Comparison of ENCODE assay signal across 14 cellular contexts in genomic region chr2:173555833-173556232, GRCh38.
DNase-seq lines count a peak whose midpoint lies in the region; ATAC-seq and TF ChIP-seq lines count a peak whose summit lies in the region.
"Had no signal": no experiment of that assay in that cellular context is flagged by ENCODE, and none has a peak within 500 bp of the region (broad histone marks: within the 10 kb centered on the region; RNA-seq: fewer than 3 reads in every experiment).

No MANE protein-coding gene starts in this region.

- TF ChIP-seq CTCF in A673 (conservative IDR thresholded peaks at IDR 0.05; ENCODE audit: low read depth, low read length) = no peak
- TF ChIP-seq CTCF in HEK293 (tag by site-specific recombination; IDR thresholded peaks at IDR 0.05) = no peak
- no peak for TF ChIP-seq CTCF in fibroblast of lung (conservative IDR thresholded peaks at IDR 0.05 in 1 of 2, IDR thresholded peaks at IDR 0.05 in 1 of 2; ENCODE audit: low read depth in 1 of 2, low read length in 2 of 2)
- TF ChIP-seq CTCF in stomach (IDR thresholded peaks at IDR 0.05) = no peak

- H3K4me3 ChIP-seq in A673 (ENCODE audit: low read depth, low read length, poor library complexity, severe bottlenecking) (no peak overlapping the region), HEK293 (ENCODE audit: low read depth, low read length) (no peak overlapping the region), fibroblast of lung (replicated peaks in 1 of 4; ENCODE audit: control extremely low read depth in 1 of 4, insufficient read depth in 1 of 4, low read depth in 3 of 4, low read length in 4 of 4) (no peak overlapping the region), stomach (no peak overlapping the region)
- H3K4me3 ChIP-seq: BLaER1, prostate gland had no signal

- CTCF ChIA-PET in A673 (lab: Charles Lee) = no interaction called here
- CTCF ChIA-PET in HEK293 (lab: Yijun Ruan, JAX) = interaction anchor here (0.6 kb wide), 1 partner anchor 27 kb away, joined by 3 read pairs; no protein-coding TSS in a partner anchor
- CTCF ChIA-PET in activated CD4-positive, alpha-beta T cell treated with anti-CD3 and anti-CD28 coated beads for 36 hours (lab: Charles Lee) = no interaction called here

- WGBS in stomach, 5 donors = 0 to 5% (median 0%) methylated on average over 1 of the region's 1 CpG

- H3K4me1 ChIP-seq in A673 (ENCODE audit: insufficient read depth, low read length, poor library complexity, severe bottlenecking) (peaks cover 8% of the 10 kb centered on the region), HEK293 (ENCODE audit: control insufficient read depth, insufficient read depth, low read length) (peaks cover 4% of the 10 kb centered on the region; the same call in 1 of the 2 replicates), fibroblast of lung (ENCODE audit: control insufficient read depth, extremely low read depth, insufficient read depth, low read length) (no peaks in the 10 kb centered on the region), stomach (peaks cover 0 to 7% (median 0%) of the 10 kb centered on the region in 4 donors)
- H3K4me1 ChIP-seq: prostate gland had no signal

- no peak for TF ChIP-seq POLR2A in stomach (IDR thresholded peaks at IDR 0.05)

- H3K27me3 ChIP-seq in A673 (replicated peaks; ENCODE audit: insufficient read depth, low read depth, low read length, poor library complexity) (peaks cover 20% of the 10 kb centered on the region), fibroblast of lung (ENCODE audit: control insufficient read depth, insufficient read depth, low read length) (peaks cover 15% of the 10 kb centered on the region), stomach (peaks cover 0 to 52% (median 0%) of the 10 kb centered on the region in 3 donors)
- H3K27me3 ChIP-seq: BLaER1 had no signal

- no peak overlapping the region for H3K4me2 ChIP-seq in fibroblast of lung (ENCODE audit: extremely low read depth, insufficient read depth, low read length)
- H3K4me2 ChIP-seq: BLaER1 had no signal

- POLR2A ChIA-PET in A673 (lab: Charles Lee; ENCODE audit: low non-redundant PET) (no interaction called here), HEK293 (lab: Yijun Ruan, JAX) (no interaction called here)
- POLR2A ChIA-PET in activated CD4-positive, alpha-beta T cell treated with anti-CD3 and anti-CD28 coated beads for 36 hours (lab: Charles Lee) = no interaction called here

- H3K27ac ChIP-seq in A673 (ENCODE audit: low read depth, low read length, poor library complexity, severe bottlenecking) (no peak overlapping the region), HEK293 (ENCODE audit: extremely low read depth, low read depth, low read length) (no peak overlapping the region), fibroblast of lung (ENCODE audit: insufficient read depth, low read length) (no peak overlapping the region), stomach (no peak overlapping the region)
- H3K27ac ChIP-seq: BLaER1, epithelial cell of prostate, HL-60, prostate gland had no signal

- H3K4me3 Mint-ChIP-seq in activated CD4-positive, alpha-beta T cell treated with anti-CD3 and anti-CD28 coated beads for 36 hours = no peak overlapping the region
- H3K4me3 Mint-ChIP-seq: activated T-cell treated with anti-CD3 and anti-CD28 coated beads, Interleukin-2, amount 50 U/mL, for 4 hours; WTC11 had no signal

- no peak for ATAC-seq in HG03139 (IDR thresholded peaks at IDR 0.05; ENCODE audit: unreplicated experiment)
- ATAC-seq in activated CD4-positive, alpha-beta T cell treated with anti-CD3 and anti-CD28 coated beads for 36 hours = no peak
- ATAC-seq: activated T-cell treated with anti-CD3 and anti-CD28 coated beads, Interleukin-2, amount 50 U/mL, for 4 hours; WTC11 had no signal

- peak; percentile 45 for DNase-seq in A673 (ENCODE audit: low spot score)
- peak; percentile 13 for DNase-seq in NCI-H510A (lab: John Stamatoyannopoulos, UW)
- DNase-seq in fibroblast of lung (ENCODE audit: low read depth in 2 of 2) = peak; percentile 31
- no peak for DNase-seq in stomach
- DNase-seq in iPS-NIHi7 (ENCODE audit: extremely low spot score) = no peak
- no peak for DNase-seq in activated CD4-positive, alpha-beta T cell treated with anti-CD3 and anti-CD28 coated beads for 36 hours
- DNase-seq: activated T-cell treated with anti-CD3 and anti-CD28 coated beads, Interleukin-2, amount 50 U/mL, for 4 hours had no signal

- peaks cover 22% of the 10 kb centered on the region for H3K27me3 Mint-ChIP-seq in activated CD4-positive, alpha-beta T cell treated with anti-CD3 and anti-CD28 coated beads for 36 hours

- H3K9me3 ChIP-seq in A673 (ENCODE audit: low read depth, low read length, poor library complexity, severe bottlenecking) (no peaks in the 10 kb centered on the region), HEK293 (ENCODE audit: control insufficient read depth, insufficient read depth, low read depth, low read length) (no peaks in the 10 kb centered on the region), fibroblast of lung (ENCODE audit: control insufficient read depth, insufficient read depth, low read depth, low read length) (no peaks in the 10 kb centered on the region), stomach (no peaks in the 10 kb centered on the region)
- H3K9me3 ChIP-seq: prostate gland had no signal

- H4K20me1 ChIP-seq in fibroblast of lung (ENCODE audit: control insufficient read depth, extremely low read depth, insufficient read depth, low read length) = no peaks in the 10 kb centered on the region
- H4K20me1 ChIP-seq: BLaER1 had no signal

- H3K9ac ChIP-seq in fibroblast of lung (ENCODE audit: insufficient read depth, low read length) = no peak overlapping the region
- H3K9ac ChIP-seq: BLaER1 had no signal

- H3K79me2 ChIP-seq in fibroblast of lung (ENCODE audit: control insufficient read depth, insufficient read depth, low read length) = no peaks in the 10 kb centered on the region

- H3K27ac Mint-ChIP-seq in activated CD4-positive, alpha-beta T cell treated with anti-CD3 and anti-CD28 coated beads for 36 hours = no peak overlapping the region
- H3K27ac Mint-ChIP-seq: WTC11 had no signal

- H3K36me3 ChIP-seq in A673 (ENCODE audit: insufficient read depth, low read length, poor library complexity, severe bottlenecking) (no peaks in the 10 kb centered on the region), HEK293 (ENCODE audit: control insufficient read depth in 2 of 2, insufficient read depth in 1 of 2, low read length in 2 of 2) (no peaks in the 10 kb centered on the region), fibroblast of lung (ENCODE audit: control insufficient read depth, insufficient read depth, low read length) (no peaks in the 10 kb centered on the region), stomach (no peaks in the 10 kb centered on the region)
- H3K36me3 ChIP-seq: BLaER1, prostate gland had no signal

- no TSS peak for BruUV-seq in A673 (replicated peaks; lab: Mats Ljungman, UMichigan)

- no peak for TF ChIP-seq EP300 in stomach (IDR thresholded peaks at IDR 0.05)

- no peak overlapping the region for H2AFZ ChIP-seq in fibroblast of lung (ENCODE audit: low read length)

- H3K9me3 Mint-ChIP-seq in activated CD4-positive, alpha-beta T cell treated with anti-CD3 and anti-CD28 coated beads for 36 hours (ENCODE audit: low read depth) = no peaks in the 10 kb centered on the region
- H3K9me3 Mint-ChIP-seq: activated T-cell treated with anti-CD3 and anti-CD28 coated beads, Interleukin-2, amount 50 U/mL, for 4 hours had no signal

- H3K36me3 Mint-ChIP-seq in activated CD4-positive, alpha-beta T cell treated with anti-CD3 and anti-CD28 coated beads for 36 hours (ENCODE audit: low read depth) = no peaks in the 10 kb centered on the region

- intact Hi-C loops in A673 (cut with micrococcal nuclease; ENCODE audit: unreplicated experiment) = no loop called here
- intact Hi-C loops in stomach (cut with DNase I; ENCODE audit: low total_unique reads) = no loop called here
- intact Hi-C loops in activated CD4-positive, alpha-beta T cell treated with anti-CD3 and anti-CD28 coated beads for 36 hours (cut with DNase I, micrococcal nuclease) = no loop called here

- peaks cover 5% of the 10 kb centered on the region for H3K4me1 Mint-ChIP-seq in activated CD4-positive, alpha-beta T cell treated with anti-CD3 and anti-CD28 coated beads for 36 hours

TF ChIP-seq in HEK293, 187 proteins besides CTCF, POLR2A, EP300 and RAD21:
- peak; percentile 44; the same call in 1 of the 2 replicates for TF ChIP-seq PRDM4 (tag by site-specific recombination; IDR thresholded peaks at IDR 0.05)
- no peak for TF ChIP-seq REPIN1 (tag by site-specific recombination; IDR thresholded peaks at IDR 0.05; ENCODE audit: low read depth)

Comparison
In these comparisons a context has a peak if more than half of its experiments do, and no peak if none do; other contexts are left out.
1. DNase-seq: peak in A673 (single experiment), NCI-H510A (single experiment) and fibroblast of lung (2 of 2); none in stomach (single experiment), iPS-NIHi7 (single experiment) and activated CD4-positive, alpha-beta T cell treated with anti-CD3 and anti-CD28 coated beads for 36 hours (single experiment).